Comparison of ENCODE assay signal across 9 cellular contexts in genomic region chr14:65336191-65336591, GRCh38.
DNase-seq lines count a peak whose midpoint lies in the region; ATAC-seq and TF ChIP-seq lines count a peak whose summit lies in the region.
"Had no signal": no experiment of that assay in that cellular context is flagged by ENCODE, and none has a peak within 500 bp of the region (broad histone marks: within the 10 kb centered on the region; RNA-seq: fewer than 3 reads in every experiment).

No MANE protein-coding gene starts in this region.

- no peaks in the 10 kb centered on the region for H3K27me3 Mint-ChIP-seq in activated T-helper 1 cell treated with anti-CD3 and anti-CD28 coated beads, Interleukin-12 subunit alpha, Interleukin-12 subunit beta, Interleukin-2, Interleukin-4 antibody, amounts not matched to agents 30 ng/mL and 10 ng/mL and 1 ng/mL, durations not matched to agents 14 hours and 24 hours and 36 hours (ENCODE audit: insufficient read depth)

- no peaks in the 10 kb centered on the region for H3K9me3 Mint-ChIP-seq in activated T-helper 1 cell treated with anti-CD3 and anti-CD28 coated beads, Interleukin-12 subunit alpha, Interleukin-12 subunit beta, Interleukin-2, Interleukin-4 antibody, amounts not matched to agents 30 ng/mL and 10 ng/mL and 1 ng/mL, durations not matched to agents 14 hours and 24 hours and 36 hours

- no peaks in the 10 kb centered on the region for H3K9me3 ChIP-seq in body of pancreas
- H3K9me3 ChIP-seq: upper lobe of left lung had no signal

- H3K4me1 Mint-ChIP-seq in activated T-helper 1 cell treated with anti-CD3 and anti-CD28 coated beads, Interleukin-12 subunit alpha, Interleukin-12 subunit beta, Interleukin-2, Interleukin-4 antibody, amounts not matched to agents 30 ng/mL and 10 ng/mL and 1 ng/mL, durations not matched to agents 14 hours and 24 hours and 36 hours (ENCODE audit: low read depth) = peaks cover 59% of the 10 kb centered on the region

- no peaks in the 10 kb centered on the region for H3K36me3 ChIP-seq in body of pancreas (replicated peaks in 1 of 2; ENCODE audit: insufficient read depth in 1 of 2, low read depth in 2 of 2)
- H3K36me3 ChIP-seq: upper lobe of left lung had no signal

- no peaks in the 10 kb centered on the region for H3K27me3 ChIP-seq in body of pancreas
- H3K27me3 ChIP-seq: upper lobe of left lung had no signal

- peak; percentile 75 for DNase-seq in GM12865 (ENCODE audit: low read depth)
- peak; percentile 63 for DNase-seq in activated T-helper 1 cell treated with anti-CD3 and anti-CD28 coated beads, Interleukin-12 subunit alpha, Interleukin-12 subunit beta, Interleukin-2, Interleukin-4 antibody, amounts not matched to agents 30 ng/mL and 10 ng/mL and 1 ng/mL, durations not matched to agents 14 hours and 24 hours and 36 hours (ENCODE audit: low spot score)
- DNase-seq in stimulated activated CD4-positive, alpha-beta T cell treated with anti-CD3 and anti-CD28 coated beads, Interleukin-12 subunit alpha, Interleukin-12 subunit beta, amount 100 ng/mL, for 4 hours = peak; percentile 30
- DNase-seq in NCI-H748 treated with DMSO at 0.1 percent for 48 hours (lab: John Stamatoyannopoulos, UW) = no peak
- DNase-seq in body of pancreas = no peak

- peak; percentile 66 for ATAC-seq in HG03045 (IDR thresholded peaks at IDR 0.05; ENCODE audit: unreplicated experiment)
- no peak for ATAC-seq in HG03108 (IDR thresholded peaks at IDR 0.05; ENCODE audit: unreplicated experiment)
- ATAC-seq in body of pancreas = no peak
- ATAC-seq in GM21526 (IDR thresholded peaks at IDR 0.05; ENCODE audit: low FRiP score, unreplicated experiment) = no peak

- 84 to 87% methylated on average over 2 of the region's 2 CpGs for WGBS in body of pancreas, 2 donors

- H3K36me3 Mint-ChIP-seq in activated T-helper 1 cell treated with anti-CD3 and anti-CD28 coated beads, Interleukin-12 subunit alpha, Interleukin-12 subunit beta, Interleukin-2, Interleukin-4 antibody, amounts not matched to agents 30 ng/mL and 10 ng/mL and 1 ng/mL, durations not matched to agents 14 hours and 24 hours and 36 hours (ENCODE audit: low read depth) = peaks cover 23% of the 10 kb centered on the region

- H3K4me1 ChIP-seq in body of pancreas = peaks cover 13% of the 10 kb centered on the region

- no peak for TF ChIP-seq POLR2A in body of pancreas (IDR thresholded peaks at IDR 0.05)

- H3K27ac Mint-ChIP-seq in activated T-helper 1 cell treated with anti-CD3 and anti-CD28 coated beads, Interleukin-12 subunit alpha, Interleukin-12 subunit beta, Interleukin-2, Interleukin-4 antibody, amounts not matched to agents 30 ng/mL and 10 ng/mL and 1 ng/mL, durations not matched to agents 14 hours and 24 hours and 36 hours = peak overlapping the region; percentile 96

- no peak overlapping the region for H3K4me3 ChIP-seq in GM12865 (ENCODE audit: low read depth, low read length)
- H3K4me3 ChIP-seq in body of pancreas = no peak overlapping the region
- H3K4me3 ChIP-seq: upper lobe of left lung had no signal

- intact Hi-C loops in activated T-helper 1 cell treated with anti-CD3 and anti-CD28 coated beads, Interleukin-12 subunit alpha, Interleukin-12 subunit beta, Interleukin-2, Interleukin-4 antibody, amounts not matched to agents 30 ng/mL and 10 ng/mL and 1 ng/mL, durations not matched to agents 14 hours and 24 hours and 36 hours (cut with micrococcal nuclease) = loop anchor here (1.0 to 5.0 kb wide), 10 partner anchors 23 to 1796 kb away; no protein-coding TSS in a partner anchor
- intact Hi-C loops in body of pancreas (cut with DNase I) = no loop called here

- peak overlapping the region; percentile 91 for H3K4me3 Mint-ChIP-seq in activated T-helper 1 cell treated with anti-CD3 and anti-CD28 coated beads, Interleukin-12 subunit alpha, Interleukin-12 subunit beta, Interleukin-2, Interleukin-4 antibody, amounts not matched to agents 30 ng/mL and 10 ng/mL and 1 ng/mL, durations not matched to agents 14 hours and 24 hours and 36 hours

- H3K27ac ChIP-seq in body of pancreas = no peak overlapping the region

- TF ChIP-seq CTCF in GM12865 (IDR thresholded peaks at IDR 0.05; ENCODE audit: insufficient read depth, low read depth, low read length, missing control alignments) (no peak), body of pancreas (IDR thresholded peaks at IDR 0.05) (no peak)

Comparison
In these comparisons a context has a peak if more than half of its experiments do, and no peak if none do; other contexts are left out.
1. DNase-seq: peak in GM12865 (single experiment), activated T-helper 1 cell treated with anti-CD3 and anti-CD28 coated beads, Interleukin-12 subunit alpha, Interleukin-12 subunit beta, Interleukin-2, Interleukin-4 antibody, amounts not matched to agents 30 ng/mL and 10 ng/mL and 1 ng/mL, durations not matched to agents 14 hours and 24 hours and 36 hours (single experiment) and stimulated activated CD4-positive, alpha-beta T cell treated with anti-CD3 and anti-CD28 coated beads, Interleukin-12 subunit alpha, Interleukin-12 subunit beta, amount 100 ng/mL, for 4 hours (single experiment); none in NCI-H748 treated with DMSO at 0.1 percent for 48 hours (single experiment) and body of pancreas (0 of 4).